35 cellular contexts compared by ENCODE assay signal in genomic region chr2:177894546-177894945, GRCh38.
"Had no signal": no experiment of that assay in that cellular context is flagged by ENCODE, and none has a peak within 500 bp of the region (broad histone marks: within the 10 kb centered on the region; RNA-seq: fewer than 3 reads in every experiment).

No MANE protein-coding gene starts in this region.

- H3K4me1 ChIP-seq: prostate gland, thyroid gland, upper lobe of right lung had no signal

- H3K27ac Mint-ChIP-seq: activated CD4-positive, alpha-beta memory T cell treated with anti-CD3 and anti-CD28 coated beads for 36 hours; activated CD4-positive, alpha-beta T cell treated with anti-CD3 and anti-CD28 coated beads, Interleukin-2, amount 10 ng/mL, durations not matched to agents 24 days and 14 days; activated naive CD4-positive, alpha-beta T cell treated with anti-CD3 and anti-CD28 coated beads, Interleukin-2, amount 50 U/mL, for 24 hours; activated naive CD8-positive, alpha-beta T cell treated with anti-CD3 and anti-CD28 coated beads, Interleukin-2, amount 50 U/mL, for 24 hours; activated T-cell treated with anti-CD3 and anti-CD28 coated beads, Interleukin-2, amount 50 U/mL, for 24 hours; activated T-helper 17 cell treated with anti-CD3 and anti-CD28 coated beads, Interleukin-2, amount 50 U/mL, for 72 hours; brain; effector memory CD8-positive, alpha-beta T cell; immature natural killer cell; naive thymus-derived CD4-positive, alpha-beta T cell; stimulated activated effector memory CD8-positive, alpha-beta T cell treated with anti-CD3 and anti-CD28 coated beads, Interleukin-12 subunit alpha, Interleukin-12 subunit beta, amount 100 ng/mL, for 72 hours; stimulated activated naive CD8-positive, alpha-beta T cell treated with anti-CD3 and anti-CD28 coated beads, Interleukin-15, Interleukin-2, amounts not matched to agents 100 ng/mL and 50 ng/mL, for 24 hours; T-helper 17 cell had no signal

- H3K9me3 Mint-ChIP-seq: activated CD4-positive, alpha-beta memory T cell treated with anti-CD3 and anti-CD28 coated beads for 36 hours; activated CD4-positive, alpha-beta T cell treated with anti-CD3 and anti-CD28 coated beads, Interleukin-2, amount 10 ng/mL, durations not matched to agents 24 days and 14 days; activated naive CD4-positive, alpha-beta T cell treated with anti-CD3 and anti-CD28 coated beads, Interleukin-2, amount 50 U/mL, for 24 hours; activated naive CD8-positive, alpha-beta T cell treated with anti-CD3 and anti-CD28 coated beads, Interleukin-2, amount 50 U/mL, for 24 hours; activated T-cell treated with anti-CD3 and anti-CD28 coated beads, Interleukin-2, amount 50 U/mL, for 24 hours; activated T-helper 17 cell treated with anti-CD3 and anti-CD28 coated beads, Interleukin-2, amount 50 U/mL, for 72 hours; brain; effector memory CD8-positive, alpha-beta T cell; naive thymus-derived CD4-positive, alpha-beta T cell; stimulated activated effector memory CD8-positive, alpha-beta T cell treated with anti-CD3 and anti-CD28 coated beads, Interleukin-12 subunit alpha, Interleukin-12 subunit beta, amount 100 ng/mL, for 72 hours; stimulated activated naive CD8-positive, alpha-beta T cell treated with anti-CD3 and anti-CD28 coated beads, Interleukin-15, Interleukin-2, amounts not matched to agents 100 ng/mL and 50 ng/mL, for 24 hours had no signal

- H3K27me3 ChIP-seq: heart left ventricle, ovary, thyroid gland, upper lobe of right lung had no signal

- H3K27ac ChIP-seq: heart left ventricle, left ventricle myocardium inferior, ovary, prostate gland, skin epidermis, thyroid gland, upper lobe of right lung, WERI-Rb-1 had no signal

- DNase-seq: activated CD4-positive, alpha-beta memory T cell treated with anti-CD3 and anti-CD28 coated beads for 36 hours; activated CD4-positive, alpha-beta T cell treated with anti-CD3 and anti-CD28 coated beads, Interleukin-2, amount 10 ng/mL, durations not matched to agents 24 days and 14 days; activated CD8-positive, alpha-beta memory T cell treated with anti-CD3 and anti-CD28 coated beads, Interleukin-2, amount 50 U/mL, for 4 hours; activated gamma-delta T cell treated with Interleukin-2 at 50 U/mL for 16 hours; activated naive CD8-positive, alpha-beta T cell treated with anti-CD3 and anti-CD28 coated beads, Interleukin-2, amount 50 U/mL, for 24 hours; activated T-cell treated with anti-CD3 and anti-CD28 coated beads, Interleukin-2, amount 50 U/mL, for 24 hours; caudate nucleus; cortex of kidney; effector memory CD8-positive, alpha-beta T cell; foreskin fibroblast; heart left ventricle; hypothalamus; immature natural killer cell; left ventricle myocardium inferior; midbrain; naive thymus-derived CD4-positive, alpha-beta T cell; ovary; retina; stimulated activated CD4-positive, alpha-beta T cell treated with anti-CD3 and anti-CD28 coated beads, Interleukin-4, amount 100 ng/mL, for 24 hours; substantia nigra; T-helper 17 cell; T1000; thyroid gland; upper lobe of right lung; WERI-Rb-1 had no signal

- ATAC-seq: activated CD4-positive, CD25-positive, alpha-beta regulatory T cell treated with anti-CD3 and anti-CD28 coated beads, Interleukin-2, amount 50 U/mL, for 24 hours; activated naive CD8-positive, alpha-beta T cell treated with anti-CD3 and anti-CD28 coated beads, Interleukin-2, amount 50 U/mL, for 24 hours; activated T-helper 17 cell treated with anti-CD3 and anti-CD28 coated beads, Interleukin-2, amount 50 U/mL, for 72 hours; effector memory CD8-positive, alpha-beta T cell; esophagus mucosa; heart left ventricle; naive thymus-derived CD4-positive, alpha-beta T cell; sciatic nerve; stimulated activated effector memory CD8-positive, alpha-beta T cell treated with anti-CD3 and anti-CD28 coated beads, Interleukin-12 subunit alpha, Interleukin-12 subunit beta, amount 100 ng/mL, for 72 hours; T-helper 17 cell; upper lobe of right lung had no signal

- H3K9me3 ChIP-seq: heart left ventricle, left ventricle myocardium inferior, ovary, prostate gland, thyroid gland, upper lobe of right lung had no signal

- H3K36me3 Mint-ChIP-seq: activated CD4-positive, alpha-beta memory T cell treated with anti-CD3 and anti-CD28 coated beads for 36 hours; activated naive CD4-positive, alpha-beta T cell treated with anti-CD3 and anti-CD28 coated beads, Interleukin-2, amount 50 U/mL, for 24 hours; brain; naive thymus-derived CD4-positive, alpha-beta T cell; stimulated activated effector memory CD8-positive, alpha-beta T cell treated with anti-CD3 and anti-CD28 coated beads, Interleukin-12 subunit alpha, Interleukin-12 subunit beta, amount 100 ng/mL, for 72 hours had no signal

- H3K36me3 ChIP-seq: heart left ventricle, left ventricle myocardium inferior, ovary, prostate gland, thyroid gland, upper lobe of right lung, WERI-Rb-1 had no signal

- H3K4me1 Mint-ChIP-seq: activated CD4-positive, alpha-beta T cell treated with anti-CD3 and anti-CD28 coated beads, Interleukin-2, amount 10 ng/mL, durations not matched to agents 24 days and 14 days; activated naive CD4-positive, alpha-beta T cell treated with anti-CD3 and anti-CD28 coated beads, Interleukin-2, amount 50 U/mL, for 24 hours; activated naive CD8-positive, alpha-beta T cell treated with anti-CD3 and anti-CD28 coated beads, Interleukin-2, amount 50 U/mL, for 24 hours; activated T-helper 17 cell treated with anti-CD3 and anti-CD28 coated beads, Interleukin-2, amount 50 U/mL, for 72 hours; immature natural killer cell; naive thymus-derived CD4-positive, alpha-beta T cell; stimulated activated effector memory CD8-positive, alpha-beta T cell treated with anti-CD3 and anti-CD28 coated beads, Interleukin-12 subunit alpha, Interleukin-12 subunit beta, amount 100 ng/mL, for 72 hours; T-helper 17 cell had no signal

- H3K4me3 ChIP-seq: heart left ventricle, left ventricle myocardium inferior, ovary, prostate gland, skin epidermis, thyroid gland, upper lobe of right lung had no signal

- H3K27me3 Mint-ChIP-seq: brain had no signal

- H3K4me3 Mint-ChIP-seq: activated CD4-positive, alpha-beta memory T cell treated with anti-CD3 and anti-CD28 coated beads for 36 hours; activated CD4-positive, alpha-beta T cell treated with anti-CD3 and anti-CD28 coated beads, Interleukin-2, amount 10 ng/mL, durations not matched to agents 24 days and 14 days; activated naive CD4-positive, alpha-beta T cell treated with anti-CD3 and anti-CD28 coated beads, Interleukin-2, amount 50 U/mL, for 24 hours; activated naive CD8-positive, alpha-beta T cell treated with anti-CD3 and anti-CD28 coated beads, Interleukin-2, amount 50 U/mL, for 24 hours; activated T-cell treated with anti-CD3 and anti-CD28 coated beads, Interleukin-2, amount 50 U/mL, for 24 hours; activated T-helper 17 cell treated with anti-CD3 and anti-CD28 coated beads, Interleukin-2, amount 50 U/mL, for 72 hours; brain; effector memory CD8-positive, alpha-beta T cell; immature natural killer cell; naive thymus-derived CD4-positive, alpha-beta T cell; stimulated activated effector memory CD8-positive, alpha-beta T cell treated with anti-CD3 and anti-CD28 coated beads, Interleukin-12 subunit alpha, Interleukin-12 subunit beta, amount 100 ng/mL, for 72 hours; stimulated activated naive CD8-positive, alpha-beta T cell treated with anti-CD3 and anti-CD28 coated beads, Interleukin-15, Interleukin-2, amounts not matched to agents 100 ng/mL and 50 ng/mL, for 24 hours; T-helper 17 cell had no signal
